8 cellular contexts compared by ENCODE assay signal in the genomic region with DNA sequence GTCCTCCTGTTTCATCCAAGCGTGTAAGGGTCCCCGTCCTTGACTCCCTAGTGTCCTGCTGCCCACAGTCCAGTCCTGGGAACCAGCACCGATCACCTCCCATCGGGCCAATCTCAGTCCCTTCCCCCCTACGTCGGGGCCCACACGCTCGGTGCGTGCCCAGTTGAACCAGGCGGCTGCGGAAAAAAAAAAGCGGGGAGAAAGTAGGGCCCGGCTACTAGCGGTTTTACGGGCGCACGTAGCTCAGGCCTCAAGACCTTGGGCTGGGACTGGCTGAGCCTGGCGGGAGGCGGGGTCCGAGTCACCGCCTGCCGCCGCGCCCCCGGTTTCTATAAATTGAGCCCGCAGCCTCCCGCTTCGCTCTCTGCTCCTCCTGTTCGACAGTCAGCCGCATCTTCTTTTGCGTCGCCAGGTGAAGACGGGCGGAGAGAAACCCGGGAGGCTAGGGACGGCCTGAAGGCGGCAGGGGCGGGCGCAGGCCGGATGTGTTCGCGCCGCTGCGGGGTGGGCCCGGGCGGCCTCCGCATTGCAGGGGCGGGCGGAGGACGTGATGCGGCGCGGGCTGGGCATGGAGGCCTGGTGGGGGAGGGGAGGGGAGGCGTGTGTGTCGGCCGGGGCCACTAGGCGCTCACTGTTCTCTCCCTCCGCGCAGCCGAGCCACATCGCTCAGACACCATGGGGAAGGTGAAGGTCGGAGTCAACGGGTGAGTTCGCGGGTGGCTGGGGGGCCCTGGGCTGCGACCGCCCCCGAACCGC.
DNase-seq lines count a peak whose midpoint lies in the region; ATAC-seq and TF ChIP-seq lines count a peak whose summit lies in the region.

A gene (plus strand): TSS at position 360 of the 756 bp plus-strand sequence. CDS start 316 bp downstream, at position 676.

- ATAC-seq in GM18508 (IDR thresholded peaks at IDR 0.05; ENCODE audit: insufficient read depth, unreplicated experiment) (peak; percentile 40), HG02981 (IDR thresholded peaks at IDR 0.05; ENCODE audit: unreplicated experiment) (peak; percentile 54), HG03469 (IDR thresholded peaks at IDR 0.05; ENCODE audit: unreplicated experiment) (no peak)

- peak; percentile 86 for DNase-seq in NCI-H2029 treated with DMSO at 0.1 percent for 48 hours (lab: John Stamatoyannopoulos, UW)
- peak; percentile 80 for DNase-seq in T-helper 9 cell
- peak; percentile 89 for DNase-seq in astrocyte of the cerebellum (ENCODE audit: low read depth)
- peak; percentile 91 for DNase-seq in hepatic stellate cell (ENCODE audit: low spot score)
- peak; percentile 91 for DNase-seq in retinal pigment epithelial cell (ENCODE audit: low read depth)

- in situ Hi-C loops in astrocyte of the cerebellum (cut with HindIII; ENCODE audit: low sequenced_read_pairs): no loop called here

- H3K4me3 ChIP-seq in astrocyte of the cerebellum (ENCODE audit: low read depth, low read length): peak within 1 kb of the TSS; percentile 100
- H3K4me3 ChIP-seq in retinal pigment epithelial cell (ENCODE audit: low read length): peak within 1 kb of the TSS; percentile 97

- no peak for TF ChIP-seq CTCF in astrocyte of the cerebellum (IDR thresholded peaks at IDR 0.05; ENCODE audit: low read depth, low read length, missing control alignments)
- no peak for TF ChIP-seq CTCF in retinal pigment epithelial cell (conservative IDR thresholded peaks at IDR 0.05; ENCODE audit: low read depth, low read length)
